10 cellular contexts compared by ENCODE assay signal in the genomic region with DNA sequence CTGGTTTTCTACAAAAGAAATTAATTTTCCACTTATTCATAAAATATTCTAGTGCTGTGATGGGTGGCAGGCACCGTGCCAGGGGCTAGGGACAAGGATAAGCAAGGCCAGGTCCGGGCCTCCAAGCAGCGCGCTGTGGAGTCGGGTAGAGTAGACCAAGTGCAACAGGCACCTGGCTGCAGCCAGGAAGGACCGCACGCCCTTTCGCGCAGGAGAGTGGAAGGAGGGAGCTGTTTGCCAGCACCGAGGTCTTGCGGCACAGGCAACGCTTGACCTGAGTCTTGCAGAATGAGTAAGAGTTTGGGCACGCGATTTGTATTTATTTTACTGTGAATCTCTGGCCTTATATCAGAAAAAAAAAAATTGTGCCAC. TPM values are rescaled to one million over a fixed set of nuclear protein-coding genes. Genes with fewer than 3 reads are reported as not detected.
A peak's percentile ranks its signal among the peaks of the same experiment; 100 is the strongest.
DNase-seq lines count a peak whose midpoint lies in the region; ATAC-seq lines count a peak whose summit lies in the region.
"Had no signal": no experiment of that assay in that cellular context is flagged by ENCODE, and none has a peak within 500 bp of the region (broad histone marks: within the 10 kb centered on the region; RNA-seq: fewer than 3 reads in every experiment).

A gene with protein sequence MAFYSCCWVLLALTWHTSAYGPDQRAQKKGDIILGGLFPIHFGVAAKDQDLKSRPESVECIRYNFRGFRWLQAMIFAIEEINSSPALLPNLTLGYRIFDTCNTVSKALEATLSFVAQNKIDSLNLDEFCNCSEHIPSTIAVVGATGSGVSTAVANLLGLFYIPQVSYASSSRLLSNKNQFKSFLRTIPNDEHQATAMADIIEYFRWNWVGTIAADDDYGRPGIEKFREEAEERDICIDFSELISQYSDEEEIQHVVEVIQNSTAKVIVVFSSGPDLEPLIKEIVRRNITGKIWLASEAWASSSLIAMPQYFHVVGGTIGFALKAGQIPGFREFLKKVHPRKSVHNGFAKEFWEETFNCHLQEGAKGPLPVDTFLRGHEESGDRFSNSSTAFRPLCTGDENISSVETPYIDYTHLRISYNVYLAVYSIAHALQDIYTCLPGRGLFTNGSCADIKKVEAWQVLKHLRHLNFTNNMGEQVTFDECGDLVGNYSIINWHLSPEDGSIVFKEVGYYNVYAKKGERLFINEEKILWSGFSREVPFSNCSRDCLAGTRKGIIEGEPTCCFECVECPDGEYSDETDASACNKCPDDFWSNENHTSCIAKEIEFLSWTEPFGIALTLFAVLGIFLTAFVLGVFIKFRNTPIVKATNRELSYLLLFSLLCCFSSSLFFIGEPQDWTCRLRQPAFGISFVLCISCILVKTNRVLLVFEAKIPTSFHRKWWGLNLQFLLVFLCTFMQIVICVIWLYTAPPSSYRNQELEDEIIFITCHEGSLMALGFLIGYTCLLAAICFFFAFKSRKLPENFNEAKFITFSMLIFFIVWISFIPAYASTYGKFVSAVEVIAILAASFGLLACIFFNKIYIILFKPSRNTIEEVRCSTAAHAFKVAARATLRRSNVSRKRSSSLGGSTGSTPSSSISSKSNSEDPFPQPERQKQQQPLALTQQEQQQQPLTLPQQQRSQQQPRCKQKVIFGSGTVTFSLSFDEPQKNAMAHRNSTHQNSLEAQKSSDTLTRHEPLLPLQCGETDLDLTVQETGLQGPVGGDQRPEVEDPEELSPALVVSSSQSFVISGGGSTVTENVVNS (plus strand): TSS at position 148 of the 372 bp plus-strand sequence. CDS start 70,522 bp downstream, outside the sequence.

- peak within 1 kb of the TSS; percentile 82 to 83 for H3K4me3 Mint-ChIP-seq in activated T-cell treated with anti-CD3 and anti-CD28 coated beads, Interleukin-2, amount 50 U/mL, for 72 hours
- H3K4me3 Mint-ChIP-seq in activated naive CD8-positive, alpha-beta T cell: peak within 1 kb of the TSS; percentile 48
- H3K4me3 Mint-ChIP-seq in stimulated activated naive B cell treated with anti-CD40 and anti-IgM and Interleukin-4, amounts not matched to agents 10 μg/mL and 1 μg/mL and 100 μg/mL, for 72 hours: peak within 1 kb of the TSS; percentile 80 to 82

- H3K27me3 Mint-ChIP-seq in activated T-cell treated with anti-CD3 and anti-CD28 coated beads, Interleukin-2, amount 50 U/mL, for 72 hours (ENCODE audit: low read depth): peaks cover 77% of the 10 kb centered on the region
- H3K27me3 Mint-ChIP-seq in activated naive CD8-positive, alpha-beta T cell: peaks cover 37% of the 10 kb centered on the region
- peaks cover 75 to 76% of the 10 kb centered on the region in 2 donors for H3K27me3 Mint-ChIP-seq in stimulated activated naive B cell treated with anti-CD40 and anti-IgM and Interleukin-4, amounts not matched to agents 10 μg/mL and 1 μg/mL and 100 μg/mL, for 72 hours

- no peaks in the 10 kb centered on the region for H3K36me3 Mint-ChIP-seq in activated T-cell treated with anti-CD3 and anti-CD28 coated beads, Interleukin-2, amount 50 U/mL, for 72 hours (ENCODE audit: insufficient read depth in 2 of 2)
- no peaks in the 10 kb centered on the region for H3K36me3 Mint-ChIP-seq in activated naive CD8-positive, alpha-beta T cell
- no peaks in the 10 kb centered on the region for H3K36me3 Mint-ChIP-seq in stimulated activated naive B cell treated with anti-CD40 and anti-IgM and Interleukin-4, amounts not matched to agents 10 μg/mL and 1 μg/mL and 100 μg/mL, for 72 hours

- no peaks in the 10 kb centered on the region for H3K9me3 Mint-ChIP-seq in activated T-cell treated with anti-CD3 and anti-CD28 coated beads, Interleukin-2, amount 50 U/mL, for 72 hours
- H3K9me3 Mint-ChIP-seq in activated naive CD8-positive, alpha-beta T cell (ENCODE audit: low read depth): no peaks in the 10 kb centered on the region
- H3K9me3 Mint-ChIP-seq in stimulated activated naive B cell treated with anti-CD40 and anti-IgM and Interleukin-4, amounts not matched to agents 10 μg/mL and 1 μg/mL and 100 μg/mL, for 72 hours: no peaks in the 10 kb centered on the region

- no peak within 1 kb of the TSS for H3K27ac Mint-ChIP-seq in activated T-cell treated with anti-CD3 and anti-CD28 coated beads, Interleukin-2, amount 50 U/mL, for 72 hours
- H3K27ac Mint-ChIP-seq in activated naive CD8-positive, alpha-beta T cell: no peak within 1 kb of the TSS
- peak within 1 kb of the TSS; percentile 60 for H3K27ac Mint-ChIP-seq in stimulated activated naive B cell treated with anti-CD40 and anti-IgM and Interleukin-4, amounts not matched to agents 10 μg/mL and 1 μg/mL and 100 μg/mL, for 72 hours

- peaks cover 9% of the 10 kb centered on the region for H3K4me1 Mint-ChIP-seq in activated T-cell treated with anti-CD3 and anti-CD28 coated beads, Interleukin-2, amount 50 U/mL, for 72 hours (ENCODE audit: low read depth)
- H3K4me1 Mint-ChIP-seq in activated naive CD8-positive, alpha-beta T cell (ENCODE audit: low read depth): peaks cover 5% of the 10 kb centered on the region
- H3K4me1 Mint-ChIP-seq in stimulated activated naive B cell treated with anti-CD40 and anti-IgM and Interleukin-4, amounts not matched to agents 10 μg/mL and 1 μg/mL and 100 μg/mL, for 72 hours: peaks cover 6 to 15% of the 10 kb centered on the region in 2 donors

- ATAC-seq in activated T-cell treated with anti-CD3 and anti-CD28 coated beads, Interleukin-2, amount 50 U/mL, for 72 hours (replicated peaks in 1 of 2): peak; percentile 43 to 44
- ATAC-seq in stimulated activated naive B cell treated with anti-CD40 and anti-IgM and Interleukin-4, amounts not matched to agents 10 μg/mL and 1 μg/mL and 100 μg/mL, for 72 hours (replicated peaks): peak; percentile 55 to 59
- ATAC-seq in GM21381 (IDR thresholded peaks at IDR 0.05; ENCODE audit: unreplicated experiment): no peak
- no peak for ATAC-seq in GM19395 (IDR thresholded peaks at IDR 0.05; ENCODE audit: unreplicated experiment)

- DNase-seq in activated T-cell treated with anti-CD3 and anti-CD28 coated beads, Interleukin-2, amount 50 U/mL, for 72 hours: peak; percentile 8 to 21
- no peak for DNase-seq in activated T-cell treated with anti-CD3 and anti-CD28 coated beads, Interleukin-2, amount 50 U/mL, for 1 hour
- DNase-seq in iPS-NIHi7 (ENCODE audit: extremely low spot score) (peak; percentile 50), NCI-H187 treated with DMSO at 0.1 percent for 48 hours (lab: John Stamatoyannopoulos, UW) (no peak)
- no peak for DNase-seq in stimulated activated naive B cell treated with anti-CD40 and anti-IgM and Interleukin-4, amounts not matched to agents 10 μg/mL and 1 μg/mL and 100 μg/mL, for 72 hours
- DNase-seq: KG1 had no signal

RNA-seq across cellular contexts. Expression of the gene that starts here (rescaled TPM):
- total RNA-seq in activated T-cell treated with anti-CD3 and anti-CD28 coated beads, Interleukin-2, amount 50 U/mL, for 72 hours: under 1 TPM; 0.17 to 0.23 TPM
- total RNA-seq: SK-MEL-5 had no signal

Comparison
In these comparisons a context has a peak if more than half of its experiments do, and no peak if none do; other contexts are left out.
1. Peak in DNase-seq and ATAC-seq in activated T-cell treated with anti-CD3 and anti-CD28 coated beads, Interleukin-2, amount 50 U/mL, for 72 hours; RNA of the gene not detected or under 1 TPM.
2. ATAC-seq: peak in stimulated activated naive B cell treated with anti-CD40 and anti-IgM and Interleukin-4, amounts not matched to agents 10 μg/mL and 1 μg/mL and 100 μg/mL, for 72 hours (2 of 2); none in GM21381 (single experiment) and GM19395 (single experiment).
3. Peak in every context shown above with its lines, with median percentiles within 50 percentile points of each other: H3K4me3 Mint-ChIP-seq.